1 cellular context compared by ENCODE assay signal in the genomic region with DNA sequence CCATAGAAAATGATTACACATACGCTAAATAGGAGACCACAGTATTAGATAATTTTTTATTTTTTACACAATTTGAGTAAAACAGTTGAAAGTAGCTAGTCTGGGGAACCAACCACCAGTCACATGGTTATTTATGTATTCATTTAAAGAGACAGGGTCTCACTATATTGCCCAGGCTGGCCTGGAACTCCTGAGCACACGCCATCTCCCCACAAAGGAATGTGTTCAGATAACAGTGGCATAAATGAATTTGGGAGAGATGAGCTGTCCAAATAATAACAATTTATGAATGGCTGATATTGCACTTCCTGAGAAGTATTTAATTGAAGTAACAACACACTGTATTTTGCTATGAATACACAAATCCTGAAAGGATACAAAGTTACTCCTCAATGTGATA.
TF ChIP-seq lines count a peak whose summit lies in the region.

No MANE protein-coding gene starts in this region.

TF ChIP-seq in GM23338, 12 proteins besides CTCF, POLR2A, EP300 and RAD21 (continued from another document):
- no peak for TF ChIP-seq ZNF462 (CRISPR knock-in tag; IDR thresholded peaks at IDR 0.05)
- TF ChIP-seq, protein P1, sequence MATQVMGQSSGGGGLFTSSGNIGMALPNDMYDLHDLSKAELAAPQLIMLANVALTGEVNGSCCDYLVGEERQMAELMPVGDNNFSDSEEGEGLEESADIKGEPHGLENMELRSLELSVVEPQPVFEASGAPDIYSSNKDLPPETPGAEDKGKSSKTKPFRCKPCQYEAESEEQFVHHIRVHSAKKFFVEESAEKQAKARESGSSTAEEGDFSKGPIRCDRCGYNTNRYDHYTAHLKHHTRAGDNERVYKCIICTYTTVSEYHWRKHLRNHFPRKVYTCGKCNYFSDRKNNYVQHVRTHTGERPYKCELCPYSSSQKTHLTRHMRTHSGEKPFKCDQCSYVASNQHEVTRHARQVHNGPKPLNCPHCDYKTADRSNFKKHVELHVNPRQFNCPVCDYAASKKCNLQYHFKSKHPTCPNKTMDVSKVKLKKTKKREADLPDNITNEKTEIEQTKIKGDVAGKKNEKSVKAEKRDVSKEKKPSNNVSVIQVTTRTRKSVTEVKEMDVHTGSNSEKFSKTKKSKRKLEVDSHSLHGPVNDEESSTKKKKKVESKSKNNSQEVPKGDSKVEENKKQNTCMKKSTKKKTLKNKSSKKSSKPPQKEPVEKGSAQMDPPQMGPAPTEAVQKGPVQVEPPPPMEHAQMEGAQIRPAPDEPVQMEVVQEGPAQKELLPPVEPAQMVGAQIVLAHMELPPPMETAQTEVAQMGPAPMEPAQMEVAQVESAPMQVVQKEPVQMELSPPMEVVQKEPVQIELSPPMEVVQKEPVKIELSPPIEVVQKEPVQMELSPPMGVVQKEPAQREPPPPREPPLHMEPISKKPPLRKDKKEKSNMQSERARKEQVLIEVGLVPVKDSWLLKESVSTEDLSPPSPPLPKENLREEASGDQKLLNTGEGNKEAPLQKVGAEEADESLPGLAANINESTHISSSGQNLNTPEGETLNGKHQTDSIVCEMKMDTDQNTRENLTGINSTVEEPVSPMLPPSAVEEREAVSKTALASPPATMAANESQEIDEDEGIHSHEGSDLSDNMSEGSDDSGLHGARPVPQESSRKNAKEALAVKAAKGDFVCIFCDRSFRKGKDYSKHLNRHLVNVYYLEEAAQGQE (IDR thresholded peaks at IDR 0.05; ENCODE audit: unreplicated experiment): no peak
- no peak for TF ChIP-seq STAT1 (IDR thresholded peaks at IDR 0.05; ENCODE audit: unreplicated experiment)
- TF ChIP-seq, protein P2, sequence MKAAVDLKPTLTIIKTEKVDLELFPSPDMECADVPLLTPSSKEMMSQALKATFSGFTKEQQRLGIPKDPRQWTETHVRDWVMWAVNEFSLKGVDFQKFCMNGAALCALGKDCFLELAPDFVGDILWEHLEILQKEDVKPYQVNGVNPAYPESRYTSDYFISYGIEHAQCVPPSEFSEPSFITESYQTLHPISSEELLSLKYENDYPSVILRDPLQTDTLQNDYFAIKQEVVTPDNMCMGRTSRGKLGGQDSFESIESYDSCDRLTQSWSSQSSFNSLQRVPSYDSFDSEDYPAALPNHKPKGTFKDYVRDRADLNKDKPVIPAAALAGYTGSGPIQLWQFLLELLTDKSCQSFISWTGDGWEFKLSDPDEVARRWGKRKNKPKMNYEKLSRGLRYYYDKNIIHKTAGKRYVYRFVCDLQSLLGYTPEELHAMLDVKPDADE (IDR thresholded peaks at IDR 0.05): no peak
- no peak for TF ChIP-seq NANOG (IDR thresholded peaks at IDR 0.05; ENCODE audit: borderline replicate concordance)
